Comparison of ENCODE assay signal across 23 cellular contexts in genomic region chr4:145530189-145530588, GRCh38. TPM values are rescaled to one million over a fixed set of nuclear protein-coding genes. Genes with fewer than 3 reads are reported as not detected.
DNase-seq lines count a peak whose midpoint lies in the region; ATAC-seq and TF ChIP-seq lines count a peak whose summit lies in the region.
"Had no signal": no experiment of that assay in that cellular context is flagged by ENCODE, and none has a peak within 500 bp of the region (broad histone marks: within the 10 kb centered on the region; RNA-seq: fewer than 3 reads in every experiment).

No MANE protein-coding gene starts in this region.

- no peaks in the 10 kb centered on the region for H3K9me2 ChIP-seq in DOHH2 (replicated peaks; ENCODE audit: control insufficient read depth, low read length)
- H3K9me2 ChIP-seq in OCI-LY7 (ENCODE audit: insufficient read depth, low read length): no peaks in the 10 kb centered on the region

- H3K4me3 ChIP-seq in DOHH2 (ENCODE audit: low read length) (peak overlapping the region; percentile 59), OCI-LY7 (ENCODE audit: low read depth, low read length, poor library complexity, severe bottlenecking) (no peak overlapping the region), osteoblast (ENCODE audit: insufficient read depth, low read length) (no peak overlapping the region)
- H3K4me3 ChIP-seq: adrenal gland, testis had no signal

- DNase-seq in OCI-LY7 (ENCODE audit: low spot score) (no peak), NAMALWA (ENCODE audit: low spot score) (no peak), osteoblast (ENCODE audit: insufficient read length, low spot score, missing footprints) (no peak), NCI-H2196 treated with DMSO at 0.1 percent for 48 hours (lab: John Stamatoyannopoulos, UW; ENCODE audit: unreplicated experiment) (no peak)
- DNase-seq: activated naive CD4-positive, alpha-beta T cell treated with anti-CD3 and anti-CD28 coated beads for 36 hours; adrenal gland; brain microvascular endothelial cell; CD4-positive, CD25-positive, alpha-beta regulatory T cell; EL; midbrain; naive thymus-derived CD8-positive, alpha-beta T cell; NCI-H1105; NCI-H187 treated with DMSO at 0.1 percent for 48 hours; NCI-H2171 treated with DMSO at 0.1 percent for 48 hours; NCI-H524; stimulated activated naive CD8-positive, alpha-beta T cell treated with anti-CD3 and anti-CD28 coated beads, Interleukin-15, Interleukin-2, amounts not matched to agents 100 U/mL and 50 U/mL, for 24 hours; testis had no signal

- POLR2A ChIA-PET in OCI-LY7 (lab: Charles Lee): no interaction called here

- ATAC-seq in GM19395 (IDR thresholded peaks at IDR 0.05; ENCODE audit: unreplicated experiment) (peak; percentile 68), HG02798 (IDR thresholded peaks at IDR 0.05; ENCODE audit: poor library complexity, unreplicated experiment) (peak; percentile 39), HG02870 (IDR thresholded peaks at IDR 0.05; ENCODE audit: unreplicated experiment) (no peak)
- ATAC-seq: naive thymus-derived CD8-positive, alpha-beta T cell; Panc1; stimulated activated naive CD8-positive, alpha-beta T cell treated with anti-CD3 and anti-CD28 coated beads, Interleukin-15, Interleukin-2, amounts not matched to agents 100 U/mL and 50 U/mL, for 24 hours; WTC11 had no signal

- H3K79me2 ChIP-seq in DOHH2 (ENCODE audit: control insufficient read depth, low read length): peaks cover 97% of the 10 kb centered on the region
- peaks cover 90% of the 10 kb centered on the region for H3K79me2 ChIP-seq in OCI-LY7 (ENCODE audit: insufficient read depth, low read depth, low read length)
- no peaks in the 10 kb centered on the region for H3K79me2 ChIP-seq in osteoblast (ENCODE audit: insufficient read depth, low read length)

- intact Hi-C loops in OCI-LY7 (cut with micrococcal nuclease; ENCODE audit: unreplicated experiment): no loop called here

- peaks cover 90% of the 10 kb centered on the region for H3K4me1 ChIP-seq in DOHH2 (ENCODE audit: control insufficient read depth, low read length)
- peaks cover 65% of the 10 kb centered on the region for H3K4me1 ChIP-seq in OCI-LY7 (ENCODE audit: insufficient read depth, low read length, poor library complexity, severe bottlenecking)
- no peaks in the 10 kb centered on the region for H3K4me1 ChIP-seq in osteoblast (ENCODE audit: insufficient read depth, low read length)
- H3K4me1 ChIP-seq: testis had no signal

- H3K27me3 ChIP-seq in DOHH2 (ENCODE audit: control insufficient read depth, low read length): no peaks in the 10 kb centered on the region
- H3K27me3 ChIP-seq in osteoblast (ENCODE audit: insufficient read depth, low read length): no peaks in the 10 kb centered on the region
- H3K27me3 ChIP-seq: adrenal gland, brain microvascular endothelial cell, testis had no signal

- no TSS peak for BruUV-seq in OCI-LY7 (replicated peaks; lab: Mats Ljungman, UMichigan)

- H3K27ac ChIP-seq in DOHH2 (ENCODE audit: low read depth, low read length) (peak overlapping the region; percentile 82), OCI-LY7 (ENCODE audit: low read depth, low read length, poor library complexity, severe bottlenecking) (peak overlapping the region; percentile 8), osteoblast (ENCODE audit: low read depth, low read length) (no peak overlapping the region)
- H3K27ac ChIP-seq: adrenal gland, brain microvascular endothelial cell, testis had no signal

- H2AFZ ChIP-seq in OCI-LY7 (ENCODE audit: low read length): no peak overlapping the region
- no peak overlapping the region for H2AFZ ChIP-seq in osteoblast (ENCODE audit: low read length)

- H3K4me2 ChIP-seq in DOHH2 (ENCODE audit: low read length): peak overlapping the region; percentile 82
- peak overlapping the region; percentile 54; the same call in 1 of the 2 replicates for H3K4me2 ChIP-seq in OCI-LY7 (ENCODE audit: low read length)
- no peak overlapping the region for H3K4me2 ChIP-seq in osteoblast (ENCODE audit: insufficient read depth, low read length)

- CTCF ChIA-PET in OCI-LY7 (lab: Charles Lee; ENCODE audit: unreplicated experiment): interaction anchor here (1.5 kb wide), 1 partner anchor 296 kb away, joined by 3 read pairs; no protein-coding TSS in a partner anchor

- no peaks in the 10 kb centered on the region for H4K20me1 ChIP-seq in DOHH2 (ENCODE audit: control insufficient read depth, insufficient read depth, low read depth, low read length)
- no peaks in the 10 kb centered on the region for H4K20me1 ChIP-seq in OCI-LY7 (ENCODE audit: insufficient read depth, low read length)
- peaks cover 9% of the 10 kb centered on the region for H4K20me1 ChIP-seq in osteoblast (ENCODE audit: insufficient read depth, low read length)

- TF ChIP-seq CTCF in DOHH2 (IDR thresholded peaks at IDR 0.05; ENCODE audit: low read depth, low read length, poor library complexity, severe bottlenecking): no peak
- no peak for TF ChIP-seq CTCF in OCI-LY7 (conservative IDR thresholded peaks at IDR 0.05; ENCODE audit: low read length)
- no peak for TF ChIP-seq CTCF in osteoblast (IDR thresholded peaks at IDR 0.05; ENCODE audit: extremely low read depth, low read depth, low read length)

- no peaks in the 10 kb centered on the region for H3K9me3 ChIP-seq in DOHH2 (ENCODE audit: control insufficient read depth, insufficient read depth, low read length)
- H3K9me3 ChIP-seq in OCI-LY7 (ENCODE audit: low read length): no peaks in the 10 kb centered on the region
- no peaks in the 10 kb centered on the region for H3K9me3 ChIP-seq in osteoblast (ENCODE audit: low read depth, low read length)
- H3K9me3 ChIP-seq: adrenal gland, testis had no signal

- H3F3A ChIP-seq in DOHH2 (ENCODE audit: control insufficient read depth, insufficient read depth): peaks cover 8% of the 10 kb centered on the region

- peaks cover 46% of the 10 kb centered on the region for H3K36me3 ChIP-seq in DOHH2 (ENCODE audit: control insufficient read depth, low read length)
- H3K36me3 ChIP-seq in OCI-LY7 (ENCODE audit: insufficient read depth, low read length): peaks cover 56% of the 10 kb centered on the region
- no peaks in the 10 kb centered on the region for H3K36me3 ChIP-seq in osteoblast (ENCODE audit: insufficient read depth, low read length)
- H3K36me3 ChIP-seq: adrenal gland, brain microvascular endothelial cell had no signal

RNA-seq across cellular contexts. Expression of gene SMAD1, which starts 48.5 kb away (rescaled TPM):
- 56.4 and 60.9 TPM in 2 replicates for total RNA-seq in OCI-LY7 (2014; rRNA removed; shearing (Covaris generic))
- total RNA-seq in OCI-LY7 (2022) (39.9 and 57.4 TPM in 2 replicates), osteoblast (30.4 and 33.0 TPM in 2 replicates)
- total RNA-seq: naive thymus-derived CD8-positive, alpha-beta T cell had no signal
